In the genomic region with DNA sequence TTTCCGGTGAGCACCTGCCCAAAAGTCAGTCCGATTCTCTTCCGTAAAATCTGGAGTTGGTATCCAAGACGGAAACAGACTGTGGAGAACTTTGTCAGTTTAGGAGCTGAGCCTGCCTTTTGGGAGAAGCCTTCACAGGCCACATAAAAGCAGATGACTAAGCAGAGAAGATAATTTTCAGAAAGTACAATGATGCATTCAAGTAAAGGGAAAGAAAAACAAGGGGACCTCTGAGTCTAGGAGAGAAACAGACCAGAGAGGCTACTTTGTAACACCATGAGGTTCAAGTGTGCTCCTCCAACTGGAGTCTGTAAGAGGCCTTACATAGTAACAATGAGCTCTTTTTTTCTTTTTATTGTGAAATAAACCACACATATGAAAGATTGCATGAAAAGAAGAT, we compare ENCODE assay signal across 24 cellular contexts.
"Had no signal": no experiment of that assay in that cellular context is flagged by ENCODE, and none has a peak within 500 bp of the region (broad histone marks: within the 10 kb centered on the region; RNA-seq: fewer than 3 reads in every experiment).

No MANE protein-coding gene starts in this region.

- H3K27me3 ChIP-seq: gastroesophageal sphincter, stomach, suprapubic skin, transverse colon, uterus had no signal

- H3K36me3 ChIP-seq: uterus had no signal

- ATAC-seq: activated naive CD8-positive, alpha-beta T cell treated with anti-CD3 and anti-CD28 coated beads, Interleukin-2, amount 50 U/mL, for 24 hours; activated T-cell treated with anti-CD3 and anti-CD28 coated beads, Interleukin-2, amount 50 U/mL, for 72 hours; gastroesophageal sphincter; left colon; mucosa of descending colon; right cardiac atrium; stimulated activated effector memory CD8-positive, alpha-beta T cell treated with anti-CD3 and anti-CD28 coated beads, Interleukin-12 subunit alpha, Interleukin-12 subunit beta, amount 100 ng/mL, for 72 hours had no signal

- H3K4me1 ChIP-seq: gastroesophageal sphincter, parathyroid adenoma, stomach, suprapubic skin, transverse colon, uterus had no signal

- H3K27ac ChIP-seq: gastroesophageal sphincter, parathyroid adenoma, skin epidermis, stomach, suprapubic skin, transverse colon, uterus had no signal

- H3K9me3 ChIP-seq: gastroesophageal sphincter, mucosa of descending colon, stomach, suprapubic skin, transverse colon, uterus had no signal

- H3K4me3 ChIP-seq: gastroesophageal sphincter, mucosa of descending colon, skin epidermis, stomach, suprapubic skin, transverse colon, uterus had no signal

- DNase-seq: activated CD4-positive, alpha-beta memory T cell treated with anti-CD3 and anti-CD28 coated beads, Interleukin-2, amount 10 ng/mL, durations not matched to agents 7 days and 5 days; activated CD4-positive, alpha-beta T cell treated with anti-CD3 and anti-CD28 coated beads for 48 hours; activated effector memory CD4-positive, alpha-beta T cell treated with Interleukin-2 at 50 U/mL for 16 hours; activated naive CD4-positive, alpha-beta T cell treated with anti-CD3 and anti-CD28 coated beads for 36 hours; activated naive CD8-positive, alpha-beta T cell treated with anti-CD3 and anti-CD28 coated beads, Interleukin-2, amount 50 U/mL, for 24 hours; activated T-cell treated with anti-CD3 and anti-CD28 coated beads, Interleukin-2, amount 50 U/mL, for 72 hours; caudate nucleus; effector CD4-positive, alpha-beta T cell; head of caudate nucleus; left colon; mesendoderm; mucosa of descending colon; nephron progenitor cell; nucleus accumbens; right cardiac atrium; stimulated activated CD4-positive, alpha-beta T cell treated with anti-CD3 and anti-CD28 coated beads, Interleukin-2, amount 100 ng/mL, for 24 hours; stomach; transverse colon; uterus had no signal
